In the genomic region with DNA sequence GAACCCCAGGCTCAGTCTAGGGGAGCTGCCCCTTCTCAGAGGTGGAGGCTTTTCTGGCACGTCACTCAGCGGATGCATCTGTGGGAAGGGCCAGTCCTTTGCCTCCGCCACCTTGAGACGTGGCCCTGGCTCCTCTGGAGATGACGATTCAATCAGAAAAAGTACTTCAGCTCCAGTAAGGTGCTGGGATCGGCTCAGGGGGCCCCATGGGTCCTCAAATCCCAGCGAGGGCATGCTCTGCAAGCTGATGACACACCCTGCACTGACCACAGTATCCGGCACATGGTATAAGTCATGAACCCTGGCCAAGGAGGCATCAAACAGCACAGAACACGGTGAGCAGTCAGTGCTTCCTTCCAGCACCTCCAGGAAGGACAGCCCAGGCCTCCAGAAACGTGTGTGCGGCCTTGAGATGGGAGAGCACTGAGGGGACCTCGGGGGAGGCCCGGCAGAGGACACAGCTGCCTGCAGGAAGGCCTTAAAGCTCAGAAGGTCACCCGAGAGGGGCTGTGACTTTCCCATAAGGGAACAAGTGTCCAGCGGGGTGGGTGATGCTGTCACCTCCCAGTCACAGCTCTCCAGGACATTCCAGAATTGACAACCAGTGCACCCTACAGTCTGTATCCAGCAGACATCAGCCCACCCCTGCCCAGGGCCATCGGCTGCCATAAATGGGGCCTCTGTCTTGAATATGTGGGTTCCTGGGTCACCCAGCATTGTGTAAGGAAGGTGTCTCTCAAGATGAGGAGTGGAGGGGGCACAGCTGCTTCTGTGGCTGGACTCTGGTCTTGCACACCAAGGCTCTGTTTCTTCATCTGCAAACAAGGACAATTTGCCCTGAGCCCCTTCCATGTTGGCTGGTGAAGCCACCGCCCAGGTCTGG, we compare ENCODE assay signal across 14 cellular contexts.
DNase-seq lines count a peak whose midpoint lies in the region; TF ChIP-seq lines count a peak whose summit lies in the region.
"Had no signal": no experiment of that assay in that cellular context is flagged by ENCODE, and none has a peak within 500 bp of the region (broad histone marks: within the 10 kb centered on the region; RNA-seq: fewer than 3 reads in every experiment).

No MANE protein-coding gene starts in this region.

- H3K9ac ChIP-seq in neural progenitor cell = no peak overlapping the region

- no peaks in the 10 kb centered on the region for H3F3A ChIP-seq in neural progenitor cell (ENCODE audit: low read depth)

- H3K27me3 Mint-ChIP-seq in MCF 10A (ENCODE audit: insufficient read depth, unreplicated experiment) = peaks cover 72% of the 10 kb centered on the region
- H3K27me3 Mint-ChIP-seq in neural progenitor cell (ENCODE audit: insufficient read depth, low read depth) = peaks cover 21% of the 10 kb centered on the region
- peaks cover 8% of the 10 kb centered on the region for H3K27me3 Mint-ChIP-seq in activated T-helper 1 cell treated with anti-CD3 and anti-CD28 coated beads, Interleukin-12 subunit alpha, Interleukin-12 subunit beta, Interleukin-2, Interleukin-4 antibody, amounts not matched to agents 30 ng/mL and 10 ng/mL and 1 ng/mL, durations not matched to agents 14 hours and 24 hours and 36 hours (ENCODE audit: insufficient read depth)

- H3K27ac ChIP-seq in breast epithelium = no peak overlapping the region
- H3K27ac ChIP-seq in cingulate gyrus (ENCODE audit: low read depth, low read length) = peak overlapping the region; percentile 33
- no peak overlapping the region for H3K27ac ChIP-seq in neural progenitor cell
- no peak overlapping the region for H3K27ac ChIP-seq in vagina
- H3K27ac ChIP-seq: prostate gland, SJCRH30 had no signal

- no peak overlapping the region for H3K4me2 ChIP-seq in neural progenitor cell

- no peaks in the 10 kb centered on the region for H3K4me1 ChIP-seq in breast epithelium
- H3K4me1 ChIP-seq in neural progenitor cell = peaks cover under 1% of the 10 kb centered on the region
- peaks cover 9% of the 10 kb centered on the region for H3K4me1 ChIP-seq in vagina
- H3K4me1 ChIP-seq: prostate gland, SJCRH30 had no signal

- CTCF ChIA-PET in MCF 10A (lab: Yijun Ruan, JAX) = interaction anchor here (0.7 kb wide), 1 partner anchor 173 kb away, joined by 3 read pairs; no protein-coding TSS in a partner anchor

- H3K36me3 ChIP-seq in breast epithelium (no peaks in the 10 kb centered on the region), neural progenitor cell (no peaks in the 10 kb centered on the region), vagina (no peaks in the 10 kb centered on the region)
- H3K36me3 ChIP-seq: prostate gland, SJCRH30 had no signal

- TF ChIP-seq POLR2A in breast epithelium (IDR thresholded peaks at IDR 0.05) (no peak), vagina (IDR thresholded peaks at IDR 0.05) (no peak)

- no TSS peak for BruUV-seq in MCF 10A (replicated peaks; lab: Mats Ljungman, UMichigan)

- no peaks in the 10 kb centered on the region for H3K9me3 ChIP-seq in breast epithelium
- no peaks in the 10 kb centered on the region for H3K9me3 ChIP-seq in neural progenitor cell (ENCODE audit: low read depth)
- H3K9me3 ChIP-seq in vagina = no peaks in the 10 kb centered on the region
- H3K9me3 ChIP-seq: prostate gland, SJCRH30 had no signal

- H3K4me3 ChIP-seq in breast epithelium = no peak overlapping the region
- no peak overlapping the region for H3K4me3 ChIP-seq in neural progenitor cell
- no peak overlapping the region for H3K4me3 ChIP-seq in vagina
- H3K4me3 ChIP-seq: prostate gland, SJCRH30 had no signal

- no peak for TF ChIP-seq CTCF in MCF 10A (IDR thresholded peaks at IDR 0.05; ENCODE audit: unreplicated experiment)
- TF ChIP-seq CTCF in breast epithelium (IDR thresholded peaks at IDR 0.05) = no peak
- no peak for TF ChIP-seq CTCF in neural progenitor cell (IDR thresholded peaks at IDR 0.05)
- no peak for TF ChIP-seq CTCF in vagina (IDR thresholded peaks at IDR 0.05)

- H3K27me3 ChIP-seq in breast epithelium (peaks cover 0 to 17% of the 10 kb centered on the region in 2 donors), neural progenitor cell (no peaks in the 10 kb centered on the region), vagina (no peaks in the 10 kb centered on the region)

- DNase-seq in MCF 10A (ENCODE audit: unreplicated experiment) = peak; percentile 26
- no peak for DNase-seq in breast epithelium (ENCODE audit: low spot score in 2 of 2)
- DNase-seq in neural progenitor cell (ENCODE audit: low spot score) = no peak
- peak; percentile 78 to 94 for DNase-seq in vagina (ENCODE audit: extremely low spot score in 2 of 2)
- DNase-seq in DMS53 treated with DMSO at 0.1 percent for 48 hours (lab: John Stamatoyannopoulos, UW; ENCODE audit: unreplicated experiment) = no peak
- no peak for DNase-seq in activated T-helper 1 cell treated with anti-CD3 and anti-CD28 coated beads, Interleukin-12 subunit alpha, Interleukin-12 subunit beta, Interleukin-2, Interleukin-4 antibody, amounts not matched to agents 30 ng/mL and 10 ng/mL and 1 ng/mL, durations not matched to agents 14 hours and 24 hours and 36 hours (ENCODE audit: low spot score)
- no peak for DNase-seq in DMS 273 treated with DMSO at 0.1 percent for 48 hours (lab: John Stamatoyannopoulos, UW)
- DNase-seq: left cardiac atrium; NCI-H1694; SJCRH30; stimulated activated naive CD4-positive, alpha-beta T cell had no signal

- H3K4me3 Mint-ChIP-seq in MCF 10A (ENCODE audit: unreplicated experiment) (no peak overlapping the region), neural progenitor cell (no peak overlapping the region)
- H3K4me3 Mint-ChIP-seq in activated T-helper 1 cell treated with anti-CD3 and anti-CD28 coated beads, Interleukin-12 subunit alpha, Interleukin-12 subunit beta, Interleukin-2, Interleukin-4 antibody, amounts not matched to agents 30 ng/mL and 10 ng/mL and 1 ng/mL, durations not matched to agents 14 hours and 24 hours and 36 hours = no peak overlapping the region
- H3K4me3 Mint-ChIP-seq: central memory CD8-positive, alpha-beta T cell had no signal

- H3K4me1 Mint-ChIP-seq in MCF 10A (ENCODE audit: insufficient read depth, unreplicated experiment) (peaks cover 2% of the 10 kb centered on the region), neural progenitor cell (peaks cover 26% of the 10 kb centered on the region)
- no peaks in the 10 kb centered on the region for H3K4me1 Mint-ChIP-seq in activated T-helper 1 cell treated with anti-CD3 and anti-CD28 coated beads, Interleukin-12 subunit alpha, Interleukin-12 subunit beta, Interleukin-2, Interleukin-4 antibody, amounts not matched to agents 30 ng/mL and 10 ng/mL and 1 ng/mL, durations not matched to agents 14 hours and 24 hours and 36 hours (ENCODE audit: low read depth)
- H3K4me1 Mint-ChIP-seq: central memory CD8-positive, alpha-beta T cell had no signal

- H3K79me2 ChIP-seq in neural progenitor cell (ENCODE audit: low read depth) = no peaks in the 10 kb centered on the region

- no peak overlapping the region for H2AFZ ChIP-seq in neural progenitor cell (replicated peaks)

- H4K20me1 ChIP-seq in neural progenitor cell (ENCODE audit: low read depth) = no peaks in the 10 kb centered on the region

- intact Hi-C loops in MCF 10A (cut with micrococcal nuclease) = no loop called here
- intact Hi-C loops in breast epithelium (cut with DNase I; ENCODE audit: low total_unique reads) = no loop called here
- intact Hi-C loops in vagina (cut with DNase I) = no loop called here
- intact Hi-C loops in activated T-helper 1 cell treated with anti-CD3 and anti-CD28 coated beads, Interleukin-12 subunit alpha, Interleukin-12 subunit beta, Interleukin-2, Interleukin-4 antibody, amounts not matched to agents 30 ng/mL and 10 ng/mL and 1 ng/mL, durations not matched to agents 14 hours and 24 hours and 36 hours (cut with micrococcal nuclease) = no loop called here

- H3K9me3 Mint-ChIP-seq in MCF 10A (ENCODE audit: unreplicated experiment) (no peaks in the 10 kb centered on the region), neural progenitor cell (no peaks in the 10 kb centered on the region)
- H3K9me3 Mint-ChIP-seq in activated T-helper 1 cell treated with anti-CD3 and anti-CD28 coated beads, Interleukin-12 subunit alpha, Interleukin-12 subunit beta, Interleukin-2, Interleukin-4 antibody, amounts not matched to agents 30 ng/mL and 10 ng/mL and 1 ng/mL, durations not matched to agents 14 hours and 24 hours and 36 hours = no peaks in the 10 kb centered on the region
- H3K9me3 Mint-ChIP-seq: central memory CD8-positive, alpha-beta T cell had no signal

- H3K36me3 Mint-ChIP-seq in MCF 10A (ENCODE audit: insufficient read depth, unreplicated experiment) (no peaks in the 10 kb centered on the region), neural progenitor cell (no peaks in the 10 kb centered on the region)
- H3K36me3 Mint-ChIP-seq in activated T-helper 1 cell treated with anti-CD3 and anti-CD28 coated beads, Interleukin-12 subunit alpha, Interleukin-12 subunit beta, Interleukin-2, Interleukin-4 antibody, amounts not matched to agents 30 ng/mL and 10 ng/mL and 1 ng/mL, durations not matched to agents 14 hours and 24 hours and 36 hours (ENCODE audit: low read depth) = no peaks in the 10 kb centered on the region

- no peak overlapping the region for H3K27ac Mint-ChIP-seq in MCF 10A (ENCODE audit: low read depth, unreplicated experiment)
- peak overlapping the region; percentile 42 for H3K27ac Mint-ChIP-seq in neural progenitor cell
- H3K27ac Mint-ChIP-seq in activated T-helper 1 cell treated with anti-CD3 and anti-CD28 coated beads, Interleukin-12 subunit alpha, Interleukin-12 subunit beta, Interleukin-2, Interleukin-4 antibody, amounts not matched to agents 30 ng/mL and 10 ng/mL and 1 ng/mL, durations not matched to agents 14 hours and 24 hours and 36 hours = no peak overlapping the region

- POLR2A ChIA-PET in MCF 10A (lab: Yijun Ruan, JAX) = interaction anchor here (0.6 kb wide), 1 partner anchor 76 kb away, joined by 3 read pairs; no protein-coding TSS in a partner anchor

Comparison
In these comparisons a context has a peak if more than half of its experiments do, and no peak if none do; other contexts are left out.
1. DNase-seq: peak in MCF 10A (single experiment) and vagina (2 of 2); none in breast epithelium (0 of 2), neural progenitor cell (single experiment), DMS53 treated with DMSO at 0.1 percent for 48 hours (single experiment), activated T-helper 1 cell treated with anti-CD3 and anti-CD28 coated beads, Interleukin-12 subunit alpha, Interleukin-12 subunit beta, Interleukin-2, Interleukin-4 antibody, amounts not matched to agents 30 ng/mL and 10 ng/mL and 1 ng/mL, durations not matched to agents 14 hours and 24 hours and 36 hours (single experiment) and DMS 273 treated with DMSO at 0.1 percent for 48 hours (single experiment).